4 cellular contexts compared by ENCODE assay signal in genomic region chr6:32005991-32006529, GRCh38. TPM values are rescaled to one million over a fixed set of nuclear protein-coding genes. Genes with fewer than 3 reads are reported as not detected.
"Had no signal": no experiment of that assay in that cellular context is flagged by ENCODE, and none has a peak within 500 bp of the region (broad histone marks: within the 10 kb centered on the region; RNA-seq: fewer than 3 reads in every experiment).

No MANE protein-coding gene starts in this region.

RNA-seq across cellular contexts. Expression of gene C4A, which starts 24.2 kb away (rescaled TPM):
- polyA plus RNA-seq: immature natural killer cell had no signal

RNA-seq across cellular contexts. Expression of gene CYP21A2, which starts 32.2 kb away (rescaled TPM):
- total RNA-seq: kidney epithelial cell, mononuclear cell, urinary bladder had no signal
